Comparison of ENCODE assay signal across 27 cellular contexts in the genomic region with DNA sequence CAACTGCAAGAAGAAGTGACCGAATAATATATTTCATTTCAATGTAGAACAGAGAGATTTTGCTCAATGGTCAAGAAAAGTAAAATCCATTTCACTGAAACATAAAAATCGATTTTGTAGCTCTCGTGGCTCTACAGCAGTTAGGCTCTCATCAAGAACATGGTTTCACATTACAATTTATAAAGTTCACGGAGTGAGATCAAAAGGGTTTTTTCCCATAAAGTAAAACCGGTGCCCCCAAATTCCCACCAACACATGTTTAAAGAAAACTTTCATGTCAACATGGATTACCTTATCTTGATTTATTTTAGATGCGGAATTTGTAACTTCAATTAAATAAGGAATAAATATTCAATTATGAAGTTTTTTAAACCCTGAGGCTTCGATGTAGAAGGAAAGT.
"Had no signal": no experiment of that assay in that cellular context is flagged by ENCODE, and none has a peak within 500 bp of the region (broad histone marks: within the 10 kb centered on the region; RNA-seq: fewer than 3 reads in every experiment).

No MANE protein-coding gene starts in this region.

- H3K36me3 ChIP-seq: stomach, suprapubic skin, thoracic aorta, thyroid gland, tibial artery, tibial nerve, transverse colon, upper lobe of left lung, upper lobe of right lung, uterus, vagina had no signal

- H3K9me3 ChIP-seq: stomach, suprapubic skin, testis, thoracic aorta, thyroid gland, tibial artery, tibial nerve, transverse colon, upper lobe of left lung, upper lobe of right lung, uterus, vagina had no signal

- DNase-seq: stimulated activated CD4-positive, alpha-beta T cell treated with anti-CD3 and anti-CD28 coated beads, Interleukin-2, amount 100 ng/mL, for 48 hours; stimulated activated CD4-positive, alpha-beta T cell treated with anti-CD3 and anti-CD28 coated beads, Interleukin-4, amount 100 ng/mL, for 1 hour; stimulated activated CD4-positive, alpha-beta T cell treated with anti-CD3 and anti-CD28 coated beads, Interleukin-4, amount 100 ng/mL, for 24 hours; stimulated activated CD4-positive, alpha-beta T cell treated with anti-CD3 and anti-CD28 coated beads, Interleukin-4, amount 100 ng/mL, for 4 hours; stimulated activated CD8-positive, alpha-beta memory T cell treated with anti-CD3 and anti-CD28 coated beads, Interleukin-4, amount 100 ng/mL, for 48 hours; stimulated activated naive B cell treated with anti-CD40 and anti-IgM and Interleukin-4, amounts not matched to agents 10 μg/mL and 1 μg/mL and 100 μg/mL, for 72 hours; stimulated activated naive CD4-positive, alpha-beta T cell treated with Interleukin-2 at 50 U/mL for 16 hours; stimulated activated naive CD8-positive, alpha-beta T cell treated with anti-CD3 and anti-CD28 coated beads, Interleukin-15, amount 100 ng/mL, for 72 hours; stimulated activated naive CD8-positive, alpha-beta T cell treated with anti-CD3 and anti-CD28 coated beads, Interleukin-15, Interleukin-2, amounts not matched to agents 100 U/mL and 50 U/mL, for 24 hours; stomach; substantia nigra; testis; thyroid gland; tibial artery; transverse colon; trophoblast cell; upper lobe of left lung; upper lobe of right lung; uterus had no signal

- H3K27ac ChIP-seq: stomach, suprapubic skin, testis, thoracic aorta, thyroid gland, tibial artery, tibial nerve, transverse colon, upper lobe of left lung, upper lobe of right lung, uterus, vagina had no signal

- H3K4me3 Mint-ChIP-seq: stimulated activated effector memory CD8-positive, alpha-beta T cell treated with anti-CD3 and anti-CD28 coated beads, Interleukin-12 subunit alpha, Interleukin-12 subunit beta, amount 100 ng/mL, for 72 hours; stimulated activated memory B cell treated with anti-CD40 and anti-IgM and Interleukin-4, amounts not matched to agents 10 μg/mL and 1 μg/mL and 100 μg/mL, for 72 hours; stimulated activated naive B cell treated with anti-CD40 and anti-IgM and Interleukin-4, amounts not matched to agents 10 μg/mL and 1 μg/mL and 100 μg/mL, for 72 hours; stimulated activated naive CD8-positive, alpha-beta T cell treated with anti-CD3 and anti-CD28 coated beads, Interleukin-15, amount 100 ng/mL, for 72 hours; stimulated activated naive CD8-positive, alpha-beta T cell treated with anti-CD3 and anti-CD28 coated beads, Interleukin-15, Interleukin-2, amounts not matched to agents 100 ng/mL and 50 ng/mL, for 24 hours; type B pancreatic cell had no signal

- H3K4me3 ChIP-seq: stomach, suprapubic skin, testis, thoracic aorta, thyroid gland, tibial artery, tibial nerve, transverse colon, upper lobe of left lung, upper lobe of right lung, uterus, vagina had no signal

- H3K4me1 Mint-ChIP-seq: stimulated activated naive CD8-positive, alpha-beta T cell treated with anti-CD3 and anti-CD28 coated beads, Interleukin-15, amount 100 ng/mL, for 72 hours had no signal

- H3K36me3 Mint-ChIP-seq: stimulated activated effector memory CD8-positive, alpha-beta T cell treated with anti-CD3 and anti-CD28 coated beads, Interleukin-12 subunit alpha, Interleukin-12 subunit beta, amount 100 ng/mL, for 72 hours; stimulated activated memory B cell treated with anti-CD40 and anti-IgM and Interleukin-4, amounts not matched to agents 10 μg/mL and 1 μg/mL and 100 μg/mL, for 72 hours; type B pancreatic cell had no signal

- H3K4me1 ChIP-seq: stomach, suprapubic skin, testis, thyroid gland, tibial artery, tibial nerve, transverse colon, upper lobe of left lung, upper lobe of right lung, uterus, vagina had no signal

- H3K9me3 Mint-ChIP-seq: stimulated activated effector memory CD8-positive, alpha-beta T cell treated with anti-CD3 and anti-CD28 coated beads, Interleukin-12 subunit alpha, Interleukin-12 subunit beta, amount 100 ng/mL, for 72 hours; stimulated activated memory B cell treated with anti-CD40 and anti-IgM and Interleukin-4, amounts not matched to agents 10 μg/mL and 1 μg/mL and 100 μg/mL, for 72 hours; stimulated activated naive B cell treated with anti-CD40 and anti-IgM and Interleukin-4, amounts not matched to agents 10 μg/mL and 1 μg/mL and 100 μg/mL, for 72 hours; stimulated activated naive CD8-positive, alpha-beta T cell treated with anti-CD3 and anti-CD28 coated beads, Interleukin-15, Interleukin-2, amounts not matched to agents 100 ng/mL and 50 ng/mL, for 24 hours had no signal

- H3K27me3 Mint-ChIP-seq: stimulated activated memory B cell treated with anti-CD40 and anti-IgM and Interleukin-4, amounts not matched to agents 10 μg/mL and 1 μg/mL and 100 μg/mL, for 72 hours; stimulated activated naive B cell treated with anti-CD40 and anti-IgM and Interleukin-4, amounts not matched to agents 10 μg/mL and 1 μg/mL and 100 μg/mL, for 72 hours; stimulated activated naive CD8-positive, alpha-beta T cell treated with anti-CD3 and anti-CD28 coated beads, Interleukin-15, amount 100 ng/mL, for 72 hours; stimulated activated naive CD8-positive, alpha-beta T cell treated with anti-CD3 and anti-CD28 coated beads, Interleukin-15, Interleukin-2, amounts not matched to agents 100 ng/mL and 50 ng/mL, for 24 hours had no signal

- H3K27ac Mint-ChIP-seq: stimulated activated effector memory CD8-positive, alpha-beta T cell treated with anti-CD3 and anti-CD28 coated beads, Interleukin-12 subunit alpha, Interleukin-12 subunit beta, amount 100 ng/mL, for 72 hours; stimulated activated memory B cell treated with anti-CD40 and anti-IgM and Interleukin-4, amounts not matched to agents 10 μg/mL and 1 μg/mL and 100 μg/mL, for 72 hours; stimulated activated naive B cell treated with anti-CD40 and anti-IgM and Interleukin-4, amounts not matched to agents 10 μg/mL and 1 μg/mL and 100 μg/mL, for 72 hours; stimulated activated naive CD8-positive, alpha-beta T cell treated with anti-CD3 and anti-CD28 coated beads, Interleukin-15, amount 100 ng/mL, for 72 hours; stimulated activated naive CD8-positive, alpha-beta T cell treated with anti-CD3 and anti-CD28 coated beads, Interleukin-15, Interleukin-2, amounts not matched to agents 100 ng/mL and 50 ng/mL, for 24 hours; type B pancreatic cell had no signal
